15 cellular contexts compared by ENCODE assay signal in genomic region chr2:196481323-196481695, GRCh38.
A peak's percentile ranks its signal among the peaks of the same experiment; 100 is the strongest.
DNase-seq lines count a peak whose midpoint lies in the region; FAIRE-seq and TF ChIP-seq lines count a peak whose summit lies in the region.
"Had no signal": no experiment of that assay in that cellular context is flagged by ENCODE, and none has a peak within 500 bp of the region (broad histone marks: within the 10 kb centered on the region; RNA-seq: fewer than 3 reads in every experiment).

No MANE protein-coding gene starts in this region.

- FAIRE-seq in H54 (lab: Jason Lieb, UNC) = no peak
- FAIRE-seq: colon, frontal cortex, kidney, TTC549 had no signal

- TF ChIP-seq CTCF in osteoblast (IDR thresholded peaks at IDR 0.05; ENCODE audit: extremely low read depth, low read depth, low read length) (no peak), adrenal gland (IDR thresholded peaks at IDR 0.05) (no peak)

- TF ChIP-seq POLR2A in adrenal gland (IDR thresholded peaks at IDR 0.05) = no peak
- TF ChIP-seq POLR2A in H54 (IDR thresholded peaks at IDR 0.05; ENCODE audit: low read depth, low read length) = no peak

- no peak overlapping the region for H2AFZ ChIP-seq in osteoblast (ENCODE audit: low read length)

- H3K27me3 ChIP-seq in osteoblast (ENCODE audit: insufficient read depth, low read length) (no peaks in the 10 kb centered on the region), adrenal gland (no peaks in the 10 kb centered on the region)

- H3K36me3 ChIP-seq in osteoblast (ENCODE audit: insufficient read depth, low read length) (no peaks in the 10 kb centered on the region), adrenal gland (replicated peaks in 1 of 2) (no peaks in the 10 kb centered on the region)

- peaks cover 9% of the 10 kb centered on the region for H3K79me2 ChIP-seq in osteoblast (ENCODE audit: insufficient read depth, low read length)

- peak overlapping the region; percentile 29 for H3K4me2 ChIP-seq in osteoblast (ENCODE audit: insufficient read depth, low read length)

- intact Hi-C loops in adrenal gland (cut with DNase I) = no loop called here

- H4K20me1 ChIP-seq in osteoblast (ENCODE audit: insufficient read depth, low read length) = no peaks in the 10 kb centered on the region

- H3K27ac ChIP-seq in osteoblast (ENCODE audit: low read depth, low read length) (peak overlapping the region; percentile 81), adrenal gland (no peak overlapping the region)

- DNase-seq in DMS79 treated with DMSO at 0.1 percent for 48 hours (lab: John Stamatoyannopoulos, UW) (peak; percentile 76), HS-5 (ENCODE audit: low read depth) (peak; percentile 57), brain pericyte (ENCODE audit: low read depth, low spot score) (peak; percentile 83), osteoblast (ENCODE audit: insufficient read length, low spot score, missing footprints) (peak; percentile 57), adrenal gland (no peak), H54 (ENCODE audit: insufficient read length, low spot score) (no peak), NCI-H526 treated with DMSO at 0.1 percent for 48 hours (lab: John Stamatoyannopoulos, UW) (no peak), NCI-H2227 treated with DMSO at 0.1 percent for 48 hours (lab: John Stamatoyannopoulos, UW) (no peak)
- DNase-seq: activated naive CD4-positive, alpha-beta T cell treated with anti-CD3 and anti-CD28 coated beads for 36 hours; COR-L47; kidney; SHP77 had no signal

- no peaks in the 10 kb centered on the region for H3K9me3 ChIP-seq in osteoblast (ENCODE audit: low read depth, low read length)
- H3K9me3 ChIP-seq in adrenal gland (replicated peaks in 1 of 3) = no peaks in the 10 kb centered on the region

- 68 to 74% (median 71%) methylated on average over 3 of the region's 3 CpGs for WGBS in adrenal gland, 4 donors

- no peak overlapping the region for H3K4me3 ChIP-seq in osteoblast (ENCODE audit: insufficient read depth, low read length)
- no peak overlapping the region for H3K4me3 ChIP-seq in adrenal gland

- peaks cover 49% of the 10 kb centered on the region for H3K4me1 ChIP-seq in osteoblast (ENCODE audit: insufficient read depth, low read length)
- H3K4me1 ChIP-seq in adrenal gland (replicated peaks in 1 of 2) = no peaks in the 10 kb centered on the region

Comparison
In these comparisons a context has a peak if more than half of its experiments do, and no peak if none do; other contexts are left out.
1. DNase-seq: peak in DMS79 treated with DMSO at 0.1 percent for 48 hours (single experiment), HS-5 (single experiment), brain pericyte (single experiment) and osteoblast (single experiment); none in adrenal gland (0 of 7), H54 (single experiment), NCI-H526 treated with DMSO at 0.1 percent for 48 hours (single experiment) and NCI-H2227 treated with DMSO at 0.1 percent for 48 hours (single experiment).